ENCODE assay signal across 13 cellular contexts in the genomic region with DNA sequence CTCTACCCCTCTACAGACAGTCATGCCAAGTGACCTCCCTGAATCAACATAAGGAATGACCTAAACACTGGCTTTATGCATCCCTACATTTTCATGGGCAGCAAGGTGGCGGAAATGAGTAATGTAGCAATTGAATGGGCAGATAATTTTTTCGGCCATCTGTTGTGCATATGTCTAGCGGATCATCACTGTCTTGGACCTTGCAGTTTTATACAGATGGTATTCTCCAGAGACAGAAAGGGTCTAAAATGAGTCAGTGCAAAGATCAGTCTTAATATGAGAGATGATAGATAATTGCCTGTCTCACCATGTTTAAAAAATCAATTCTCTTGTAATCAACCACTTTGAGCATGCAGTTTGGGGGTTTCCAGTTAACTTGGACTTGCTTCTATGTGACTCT.
"Had no signal": no experiment of that assay in that cellular context is flagged by ENCODE, and none has a peak within 500 bp of the region (broad histone marks: within the 10 kb centered on the region; RNA-seq: fewer than 3 reads in every experiment).

No MANE protein-coding gene starts in this region.

- H3K4me1 ChIP-seq: upper lobe of left lung had no signal

- H3K27me3 ChIP-seq: neural progenitor cell, ovary, upper lobe of left lung had no signal

- DNase-seq: activated CD4-positive, alpha-beta T cell treated with anti-CD3 and anti-CD28 coated beads for 48 hours; activated CD8-positive, alpha-beta memory T cell treated with anti-CD3 and anti-CD28 coated beads, Interleukin-2, amount 50 U/mL, for 48 hours; activated CD8-positive, alpha-beta T cell treated with anti-CD3 and anti-CD28 coated beads, Interleukin-2, amount 10 ng/mL, durations not matched to agents 7 days and 5 days; activated naive CD4-positive, alpha-beta T cell; caudate nucleus; cortex of kidney; effector CD8-positive, alpha-beta T cell; hippocampal formation; midbrain; ovary; stimulated activated CD4-positive, alpha-beta T cell treated with anti-CD3 and anti-CD28 coated beads, Interleukin-2, amount 100 ng/mL, for 48 hours; upper lobe of left lung had no signal

- H2AFZ ChIP-seq: neural progenitor cell had no signal

- H3K4me2 ChIP-seq: neural progenitor cell had no signal

- H3K4me3 ChIP-seq: neural progenitor cell, ovary, upper lobe of left lung had no signal

- H3K9me3 ChIP-seq: ovary, upper lobe of left lung had no signal

- H3K9ac ChIP-seq: neural progenitor cell had no signal

- H3K36me3 ChIP-seq: neural progenitor cell, ovary, upper lobe of left lung had no signal

- H3K27ac ChIP-seq: neural progenitor cell, ovary, upper lobe of left lung had no signal
